11 cellular contexts compared by ENCODE assay signal in genomic region chr11:19079643-19080440, GRCh38. TPM values are rescaled to one million over a fixed set of nuclear protein-coding genes. Genes with fewer than 3 reads are reported as not detected.
DNase-seq lines count a peak whose midpoint lies in the region; ATAC-seq and TF ChIP-seq lines count a peak whose summit lies in the region.
"Had no signal": no experiment of that assay in that cellular context is flagged by ENCODE, and none has a peak within 500 bp of the region (broad histone marks: within the 10 kb centered on the region; RNA-seq: fewer than 3 reads in every experiment).

No MANE protein-coding gene starts in this region.

- no peaks in the 10 kb centered on the region for H3K4me1 ChIP-seq in HEK293 (ENCODE audit: control insufficient read depth, insufficient read depth, low read length)

- ATAC-seq in HG03571 (IDR thresholded peaks at IDR 0.05; ENCODE audit: unreplicated experiment) = no peak

- no peak overlapping the region for H3K27ac ChIP-seq in HEK293 (ENCODE audit: extremely low read depth, low read depth, low read length)
- H3K27ac ChIP-seq: heart left ventricle had no signal

- in situ Hi-C loops in astrocyte of the cerebellum (cut with HindIII; ENCODE audit: low sequenced_read_pairs) = loop anchor here (10.0 kb wide), 1 partner anchor 465 kb away; no protein-coding TSS in a partner anchor

- CTCF ChIA-PET in HEK293 (lab: Yijun Ruan, JAX) = interaction anchor here (0.6 to 6.1 kb wide), 7 partner anchors 11 to 474 kb away, joined by 3 to 40 read pairs (median 4); no protein-coding TSS in a partner anchor

- DNase-seq in astrocyte of the cerebellum (ENCODE audit: low read depth) (peak; percentile 81), iPS-NIHi11 (ENCODE audit: low spot score) (peak; percentile 29), superior temporal gyrus (ENCODE audit: extremely low spot score) (peak; percentile 22), DMS 273 treated with DMSO at 0.1 percent for 48 hours (lab: John Stamatoyannopoulos, UW) (no peak), cerebellum (ENCODE audit: low spot score) (no peak)
- DNase-seq in activated CD4-positive, alpha-beta T cell treated with anti-CD3 and anti-CD28 coated beads, Interleukin-2, amount 50 U/mL, for 48 hours = no peak
- DNase-seq: NCI-H2029 had no signal

- no peak overlapping the region for H3K4me3 ChIP-seq in HEK293 (ENCODE audit: low read depth, low read length)
- no peak overlapping the region for H3K4me3 ChIP-seq in astrocyte of the cerebellum (ENCODE audit: low read depth, low read length)
- H3K4me3 ChIP-seq: heart left ventricle had no signal

- H3K9me3 ChIP-seq in HEK293 (ENCODE audit: control insufficient read depth, insufficient read depth, low read depth, low read length) = no peaks in the 10 kb centered on the region
- H3K9me3 ChIP-seq: heart left ventricle had no signal

- POLR2A ChIA-PET in HEK293 (lab: Yijun Ruan, JAX) = no interaction called here

- TF ChIP-seq CTCF in HEK293 (tag by site-specific recombination; IDR thresholded peaks at IDR 0.05) (no peak), astrocyte of the cerebellum (IDR thresholded peaks at IDR 0.05; ENCODE audit: low read depth, low read length, missing control alignments) (no peak)

- no peaks in the 10 kb centered on the region for H3K36me3 ChIP-seq in HEK293 (ENCODE audit: control insufficient read depth in 2 of 2, insufficient read depth in 1 of 2, low read length in 2 of 2)
- H3K36me3 ChIP-seq: heart left ventricle had no signal

TF ChIP-seq in HEK293, 187 proteins besides CTCF, POLR2A, EP300 and RAD21:
- TF ChIP-seq ZBTB8A (tag by site-specific recombination; IDR thresholded peaks at IDR 0.05) = no peak
- peak; percentile 52; the same call in 1 of the 2 replicates for TF ChIP-seq SP7 (tag by site-specific recombination; IDR thresholded peaks at IDR 0.05)
TF ChIP-seq in HEK293: peak in this region for 1.

RNA-seq across cellular contexts. Expression of gene MRGPRX2, which starts 19.3 kb away (rescaled TPM):
- not detected for total RNA-seq in cerebellum
- total RNA-seq: osteocyte had no signal

RNA-seq across cellular contexts. Expression of gene ZDHHC13, which starts 37.1 kb away (rescaled TPM):
- 22.5 TPM for total RNA-seq in cerebellum

Comparison
In these comparisons a context has a peak if more than half of its experiments do, and no peak if none do; other contexts are left out.
1. DNase-seq: peak in astrocyte of the cerebellum (single experiment), iPS-NIHi11 (single experiment) and superior temporal gyrus (single experiment); none in activated CD4-positive, alpha-beta T cell treated with anti-CD3 and anti-CD28 coated beads, Interleukin-2, amount 50 U/mL, for 48 hours (0 of 2), DMS 273 treated with DMSO at 0.1 percent for 48 hours (single experiment) and cerebellum (single experiment).